9 cellular contexts compared by ENCODE assay signal in genomic region chr4:39255266-39255665, GRCh38.
DNase-seq lines count a peak whose midpoint lies in the region; ATAC-seq and TF ChIP-seq lines count a peak whose summit lies in the region.
"Had no signal": no experiment of that assay in that cellular context is flagged by ENCODE, and none has a peak within 500 bp of the region (broad histone marks: within the 10 kb centered on the region; RNA-seq: fewer than 3 reads in every experiment).

No MANE protein-coding gene starts in this region.

- H3K36me3 Mint-ChIP-seq in activated naive CD4-positive, alpha-beta T cell treated with anti-CD3 and anti-CD28 coated beads, Interleukin-2, amount 50 U/mL, for 72 hours: no peaks in the 10 kb centered on the region

- no peak overlapping the region for H3K27ac Mint-ChIP-seq in activated naive CD4-positive, alpha-beta T cell treated with anti-CD3 and anti-CD28 coated beads, Interleukin-2, amount 50 U/mL, for 72 hours
- H3K27ac Mint-ChIP-seq: T-helper 2 cell treated with Interferon-gamma antibody and Interleukin-4, amounts not matched to agents 5 μg/mL and 100 μg/mL, for 36 hours had no signal

- no peaks in the 10 kb centered on the region for H3K9me3 Mint-ChIP-seq in activated naive CD4-positive, alpha-beta T cell treated with anti-CD3 and anti-CD28 coated beads, Interleukin-2, amount 50 U/mL, for 72 hours
- H3K9me3 Mint-ChIP-seq: T-helper 2 cell treated with Interferon-gamma antibody and Interleukin-4, amounts not matched to agents 5 μg/mL and 100 μg/mL, for 36 hours had no signal

- H3K4me3 ChIP-seq in epithelial cell of esophagus (ENCODE audit: low read length) (no peak overlapping the region), retinal pigment epithelial cell (ENCODE audit: low read length) (no peak overlapping the region)

- peak; percentile 40 for DNase-seq in H4 (ENCODE audit: low spot score)
- DNase-seq in RPMI7951 (ENCODE audit: low read depth): peak; percentile 61
- DNase-seq in epithelial cell of esophagus (ENCODE audit: low read depth): peak; percentile 68
- no peak for DNase-seq in retinal pigment epithelial cell (ENCODE audit: low read depth)
- DNase-seq in activated naive CD4-positive, alpha-beta T cell treated with anti-CD3 and anti-CD28 coated beads, Interleukin-2, amount 50 U/mL, for 72 hours (ENCODE audit: low spot score in 2 of 2): no peak
- no peak for DNase-seq in nucleus accumbens (lab: John Stamatoyannopoulos, UW)
- DNase-seq: NCI-H526 treated with DMSO at 0.1 percent for 48 hours had no signal

- TF ChIP-seq CTCF in epithelial cell of esophagus (IDR thresholded peaks at IDR 0.05; ENCODE audit: insufficient read depth, low read depth, low read length, missing control alignments) (no peak), retinal pigment epithelial cell (conservative IDR thresholded peaks at IDR 0.05; ENCODE audit: low read depth, low read length) (peak; percentile 21)

- no peak for ATAC-seq in activated naive CD4-positive, alpha-beta T cell treated with anti-CD3 and anti-CD28 coated beads, Interleukin-2, amount 50 U/mL, for 72 hours
- ATAC-seq in HG02763 (IDR thresholded peaks at IDR 0.05; ENCODE audit: unreplicated experiment): no peak

Comparison
In these comparisons a context has a peak if more than half of its experiments do, and no peak if none do; other contexts are left out.
1. DNase-seq: peak in H4 (single experiment), RPMI7951 (single experiment) and epithelial cell of esophagus (single experiment); none in retinal pigment epithelial cell (single experiment), activated naive CD4-positive, alpha-beta T cell treated with anti-CD3 and anti-CD28 coated beads, Interleukin-2, amount 50 U/mL, for 72 hours (0 of 2) and nucleus accumbens (0 of 56).